ENCODE assay signal across 9 cellular contexts in the genomic region with DNA sequence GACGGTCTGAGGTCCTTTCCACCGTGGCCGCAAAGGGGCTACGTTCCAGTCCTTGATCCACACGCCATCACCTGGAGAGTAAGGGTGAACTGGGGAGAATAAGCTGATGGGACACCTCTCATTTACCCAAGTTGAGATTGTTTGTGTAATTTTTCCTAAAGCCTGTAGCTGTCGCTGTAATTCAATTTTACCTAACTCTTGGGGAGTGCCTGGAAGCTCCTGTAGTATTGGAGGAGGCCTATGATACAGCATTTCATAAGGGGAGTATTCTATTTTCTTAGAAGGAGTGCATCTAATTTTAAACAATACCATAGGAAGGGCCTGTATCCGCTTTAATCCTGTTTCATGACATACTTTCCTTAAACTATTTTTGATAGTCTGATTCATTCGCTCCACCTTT. TPM values are rescaled to one million over a fixed set of nuclear protein-coding genes. Genes with fewer than 3 reads are reported as not detected.
DNase-seq lines count a peak whose midpoint lies in the region; ATAC-seq and TF ChIP-seq lines count a peak whose summit lies in the region.
"Not testable (repeated sequence)": the region's sequence is repeated elsewhere in the genome, so short reads cannot be mapped to it uniquely, and the experiment has no call there.
"Had no signal": no experiment of that assay in that cellular context is flagged by ENCODE, and none has a peak within 500 bp of the region (broad histone marks: within the 10 kb centered on the region; RNA-seq: fewer than 3 reads in every experiment).

No MANE protein-coding gene starts in this region.

- not testable (repeated sequence) for H2BK15ac ChIP-seq in mesendoderm (replicated peaks; ENCODE audit: low read depth)

- not testable (repeated sequence) for H2AK5ac ChIP-seq in mesendoderm (ENCODE audit: low read length)

- not testable (repeated sequence) for TF ChIP-seq POLR2A in NB4 (IDR thresholded peaks at IDR 0.05; ENCODE audit: extremely low read depth, insufficient read length)

- not testable (repeated sequence) for H4K8ac ChIP-seq in mesendoderm (ENCODE audit: low read depth, low read length)

- not testable (repeated sequence) for H3K23ac ChIP-seq in mesendoderm (ENCODE audit: low read length)

- not testable (repeated sequence) for H4K5ac ChIP-seq in mesendoderm (ENCODE audit: low read length)

- DNase-seq in D341Med (ENCODE audit: low spot score), result peak; percentile 22
- DNase-seq in HFF-Myc (ENCODE audit: extremely low read depth, low read depth); NB4 (ENCODE audit: low read depth); brain microvascular endothelial cell: not testable (repeated sequence)
- peak; percentile 55 for DNase-seq in OCI-M1 (lab: John Stamatoyannopoulos, UW)
- DNase-seq in foreskin keratinocyte, result peak in 1 of 2 donors; percentile 9
- DNase-seq in mesendoderm, result peak; percentile 34

- not testable (repeated sequence) for H3K79me1 ChIP-seq in mesendoderm (ENCODE audit: low read length)

- not testable (repeated sequence) for H2BK5ac ChIP-seq in mesendoderm (ENCODE audit: low read length)

- H3K36me3 ChIP-seq in brain microvascular endothelial cell (replicated peaks); mesendoderm (ENCODE audit: control insufficient read depth, insufficient read depth, low read length): not testable (repeated sequence)

- H3K27me3 ChIP-seq in brain microvascular endothelial cell (replicated peaks); foreskin keratinocyte; mesendoderm (ENCODE audit: insufficient read depth, low read length, poor library complexity): not testable (repeated sequence)

- H3K4ac ChIP-seq in mesendoderm (ENCODE audit: low read depth, low read length), result not testable (repeated sequence)

- TF ChIP-seq CTCF in HFF-Myc (IDR thresholded peaks at IDR 0.05; ENCODE audit: low read depth, low read length, missing control alignments) (peak; percentile 32), NB4 (IDR thresholded peaks at IDR 0.05; ENCODE audit: low read depth, low read length) (peak; percentile 23), brain microvascular endothelial cell (IDR thresholded peaks at IDR 0.05; ENCODE audit: low read depth, low read length, missing control alignments) (peak; percentile 43), foreskin keratinocyte (conservative IDR thresholded peaks at IDR 0.05) (peak; percentile 29)

- H3K4me2 ChIP-seq in mesendoderm (ENCODE audit: low read length), result not testable (repeated sequence)

- peak; percentile 55 for ATAC-seq in foreskin keratinocyte

- not testable (repeated sequence) for H3K4me1 ChIP-seq in foreskin keratinocyte; mesendoderm (ENCODE audit: control insufficient read depth, low read depth, low read length)

- not testable (repeated sequence) for H3K27ac ChIP-seq in brain microvascular endothelial cell; foreskin keratinocyte; mesendoderm (ENCODE audit: low read depth, low read length)

- not testable (repeated sequence) for H2BK120ac ChIP-seq in mesendoderm (ENCODE audit: low read depth, low read length)

- H3K4me3 ChIP-seq in HFF-Myc (replicated peaks; ENCODE audit: low read depth, low read length); NB4 (ENCODE audit: low read depth, low read length); brain microvascular endothelial cell (ENCODE audit: low read depth, low read length); mesendoderm (ENCODE audit: low read length): not testable (repeated sequence)

- H3K9ac ChIP-seq in mesendoderm (ENCODE audit: low read length), result not testable (repeated sequence)

- H3K18ac ChIP-seq in mesendoderm (ENCODE audit: low read length), result not testable (repeated sequence)

- H3K79me2 ChIP-seq in mesendoderm (ENCODE audit: control insufficient read depth, insufficient read depth, low read length), result not testable (repeated sequence)

- not testable (repeated sequence) for H3K56ac ChIP-seq in mesendoderm (ENCODE audit: low read length)

- no CpG with 5 or more reads among the region's 8 CpGs for WGBS in mesendoderm (ENCODE audit: extremely low coverage, insufficient coverage, low lambda C conversion rate)

- in situ Hi-C loops in brain microvascular endothelial cell (cut with HindIII; ENCODE audit: low pct_ligation_motif_present, low sequenced_read_pairs), result loop anchor here (25.0 kb wide), 1 partner anchor 93 kb away; no protein-coding TSS in a partner anchor

RNA-seq across cellular contexts. Expression of a gene that starts 35.3 kb away (rescaled TPM):
- 0.27 and 0.39 TPM in 2 replicates for total RNA-seq in foreskin keratinocyte
- 0.49 and 0.59 TPM in 2 replicates for polyA plus RNA-seq in foreskin keratinocyte
- polyA plus RNA-seq in mesendoderm (2013, experiment 1 of 2), result 6.6 TPM
- 6.2 TPM for polyA plus RNA-seq in mesendoderm (2013, experiment 2 of 2)
- total RNA-seq: activated CD8-positive, alpha-beta memory T cell treated with anti-CD3 and anti-CD28 coated beads for 36 hours had no signal
- polyA plus RNA-seq: urinary bladder had no signal

RNA-seq across cellular contexts. Expression of a gene that starts 44.8 kb away (rescaled TPM):
- 4.7 and 6.9 TPM in 2 replicates for total RNA-seq in foreskin keratinocyte
- polyA plus RNA-seq in foreskin keratinocyte, result 2.7 and 5.0 TPM in 2 replicates
- polyA plus RNA-seq in mesendoderm (2013, experiment 1 of 2), result 2.6 TPM
- polyA plus RNA-seq in mesendoderm (2013, experiment 2 of 2), result 2.6 TPM
